In genomic region chr6:134063966-134064445, GRCh38 we compare ENCODE assay signal across 8 cellular contexts. TPM values are rescaled to one million over a fixed set of nuclear protein-coding genes. Genes with fewer than 3 reads are reported as not detected.
A peak's percentile ranks its signal among the peaks of the same experiment; 100 is the strongest.
DNase-seq lines count a peak whose midpoint lies in the region; ATAC-seq and TF ChIP-seq lines count a peak whose summit lies in the region.

No MANE protein-coding gene starts in this region.

- H3K9ac ChIP-seq in Karpas-422 (ENCODE audit: low read length), result no peak overlapping the region

- DNase-seq in EL, result peak; percentile 73
- DNase-seq in Karpas-422, result peak; percentile 87
- DNase-seq in Panc1 (ENCODE audit: low read depth, low spot score), result no peak
- DNase-seq in activated T-cell treated with anti-CD3 and anti-CD28 coated beads, Interleukin-2, amount 50 U/mL, for 72 hours, result peak; percentile 54 to 61
- DNase-seq in fibroblast of the aortic adventitia (ENCODE audit: low read depth), result peak; percentile 90
- peak; percentile 72 for DNase-seq in occipital lobe (lab: John Stamatoyannopoulos, UW)
- no peak for DNase-seq in upper lobe of right lung

- H3K27me3 ChIP-seq in Karpas-422 (ENCODE audit: low read length) (no peaks in the 10 kb centered on the region), Panc1 (ENCODE audit: control insufficient read depth, insufficient read depth, low read length) (no peaks in the 10 kb centered on the region), upper lobe of right lung (no peaks in the 10 kb centered on the region)

- no peaks in the 10 kb centered on the region for H3K9me2 ChIP-seq in Karpas-422 (replicated peaks; ENCODE audit: insufficient read depth, low read length)

- H3K36me3 Mint-ChIP-seq in activated T-cell treated with anti-CD3 and anti-CD28 coated beads, Interleukin-2, amount 50 U/mL, for 72 hours (ENCODE audit: insufficient read depth in 2 of 2), result no peaks in the 10 kb centered on the region

- TF ChIP-seq CTCF in Panc1 (IDR thresholded peaks at IDR 0.05) (peak; percentile 92), fibroblast of the aortic adventitia (IDR thresholded peaks at IDR 0.05; ENCODE audit: insufficient read depth, low read length) (peak; percentile 97), upper lobe of right lung (IDR thresholded peaks at IDR 0.05) (peak; percentile 77)

- no peaks in the 10 kb centered on the region for H3K4me1 ChIP-seq in Karpas-422 (ENCODE audit: low read length)
- H3K4me1 ChIP-seq in Panc1 (ENCODE audit: control insufficient read depth, insufficient read depth, low read length), result peaks cover 36% of the 10 kb centered on the region
- no peaks in the 10 kb centered on the region for H3K4me1 ChIP-seq in upper lobe of right lung

- H2AFZ ChIP-seq in Karpas-422 (ENCODE audit: low read length), result no peak overlapping the region

- ATAC-seq in GM21723 (IDR thresholded peaks at IDR 0.05; ENCODE audit: unreplicated experiment) (peak; percentile 98), Panc1 (peak; percentile 90), upper lobe of right lung (peak; percentile 96)
- ATAC-seq in activated T-cell treated with anti-CD3 and anti-CD28 coated beads, Interleukin-2, amount 50 U/mL, for 72 hours (replicated peaks in 1 of 2), result peak; percentile 73 to 84

- H3K9me3 Mint-ChIP-seq in activated T-cell treated with anti-CD3 and anti-CD28 coated beads, Interleukin-2, amount 50 U/mL, for 72 hours, result no peaks in the 10 kb centered on the region

- H3K27ac ChIP-seq in Karpas-422 (ENCODE audit: low read length) (no peak overlapping the region), Panc1 (ENCODE audit: low read length) (peak overlapping the region; percentile 68), upper lobe of right lung (no peak overlapping the region)

- no peak overlapping the region for H3K4me2 ChIP-seq in Karpas-422 (ENCODE audit: low read depth, low read length, poor library complexity, severe bottlenecking)

- intact Hi-C loops in Panc1 (cut with micrococcal nuclease; ENCODE audit: unreplicated experiment) (loop anchor here (1.0 to 10.0 kb wide), 2 partner anchors 91 to 139 kb away; no protein-coding TSS in a partner anchor), upper lobe of right lung (cut with DNase I) (no loop called here)

- CTCF ChIA-PET in Panc1 (lab: Charles Lee), result interaction anchor here (0.6 to 2.9 kb wide), 7 partner anchors 27 to 273 kb away, joined by 3 to 20 read pairs (median 6); no protein-coding TSS in a partner anchor

- no peak overlapping the region for H3K27ac Mint-ChIP-seq in activated T-cell treated with anti-CD3 and anti-CD28 coated beads, Interleukin-2, amount 50 U/mL, for 72 hours

- in situ Hi-C loops in Panc1 (cut with HindIII; ENCODE audit: low pct_unique_long_range_greater_than_20kb, low sequenced_read_pairs), result no loop called here

- H3K9me3 ChIP-seq in Karpas-422 (ENCODE audit: low read length) (no peaks in the 10 kb centered on the region), Panc1 (ENCODE audit: control insufficient read depth, insufficient read depth, low read depth, low read length) (no peaks in the 10 kb centered on the region), upper lobe of right lung (no peaks in the 10 kb centered on the region)

- no TSS peak for BruUV-seq in Panc1 (replicated peaks; lab: Mats Ljungman, UMichigan)

- no peaks in the 10 kb centered on the region for H3K79me2 ChIP-seq in Karpas-422 (ENCODE audit: low read length)

- H3K4me3 ChIP-seq in Karpas-422 (ENCODE audit: low read length) (no peak overlapping the region), Panc1 (ENCODE audit: low read depth in 2 of 2, low read length in 2 of 2) (no peak overlapping the region), fibroblast of the aortic adventitia (ENCODE audit: low read depth, low read length) (no peak overlapping the region), upper lobe of right lung (no peak overlapping the region)

- H3K27me3 Mint-ChIP-seq in activated T-cell treated with anti-CD3 and anti-CD28 coated beads, Interleukin-2, amount 50 U/mL, for 72 hours (ENCODE audit: low read depth), result no peaks in the 10 kb centered on the region

- H3K4me3 Mint-ChIP-seq in activated T-cell treated with anti-CD3 and anti-CD28 coated beads, Interleukin-2, amount 50 U/mL, for 72 hours, result no peak overlapping the region

- POLR2A ChIA-PET in Panc1 (lab: Charles Lee), result interaction anchor here (0.6 kb wide), 2 partner anchors 77 to 89 kb away, joined by 3 to 7 read pairs; no protein-coding TSS in a partner anchor

- no peaks in the 10 kb centered on the region for H3K36me3 ChIP-seq in Karpas-422 (ENCODE audit: insufficient read depth, low read length)
- H3K36me3 ChIP-seq in Panc1 (ENCODE audit: control insufficient read depth, insufficient read depth, low read length), result no peaks in the 10 kb centered on the region
- H3K36me3 ChIP-seq in upper lobe of right lung, result no peaks in the 10 kb centered on the region

- H4K20me1 ChIP-seq in Karpas-422 (ENCODE audit: insufficient read depth, low read depth, low read length), result no peaks in the 10 kb centered on the region

- H3K4me1 Mint-ChIP-seq in activated T-cell treated with anti-CD3 and anti-CD28 coated beads, Interleukin-2, amount 50 U/mL, for 72 hours (ENCODE audit: low read depth), result no peaks in the 10 kb centered on the region

RNA-seq across cellular contexts. Expression of gene SLC2A12, which starts 11.6 kb away (rescaled TPM):
- total RNA-seq in Karpas-422 (2014; rRNA removed; shearing (Covaris generic); ENCODE audit: low replicate concordance), result 0.14 and 0.34 TPM in 2 replicates
- total RNA-seq in Panc1 (2021; ENCODE audit: unreplicated experiment) (12.3 TPM), fibroblast of the aortic adventitia (ENCODE audit: low replicate concordance) (3.3 and 8.6 TPM in 2 replicates), occipital lobe (4.8 TPM), upper lobe of right lung (4.3 TPM)
- polyA plus RNA-seq in Panc1 (2012; ENCODE audit: insufficient read length), result 13.8 TPM
- total RNA-seq in activated T-cell treated with anti-CD3 and anti-CD28 coated beads, Interleukin-2, amount 50 U/mL, for 72 hours, result under 1 TPM; 0.09 to 0.24 TPM

Comparison
In these comparisons a context has a peak if more than half of its experiments do, and no peak if none do; other contexts are left out.
1. DNase-seq: peak in EL (single experiment), Karpas-422 (single experiment), activated T-cell treated with anti-CD3 and anti-CD28 coated beads, Interleukin-2, amount 50 U/mL, for 72 hours (2 of 2), fibroblast of the aortic adventitia (single experiment) and occipital lobe (single experiment); none in Panc1 (single experiment) and upper lobe of right lung (single experiment).
2. Peak in every context shown above with its lines, with median percentiles within 50 percentile points of each other: ATAC-seq and CTCF ChIP-seq.